Comparison of ENCODE assay signal across 1 cellular context in genomic region chr19:50378169-50378862, GRCh38.
A peak's percentile ranks its signal among the peaks of the same experiment; 100 is the strongest.
TF ChIP-seq lines count a peak whose summit lies in the region.

No MANE protein-coding gene starts in this region.

TF ChIP-seq in K562, 482 proteins besides CTCF, POLR2A, EP300 and RAD21:
- no peak for TF ChIP-seq USF1 (CRISPR knock-in tag; IDR thresholded peaks at IDR 0.05)
- no peak for TF ChIP-seq HIVEP1 (CRISPR knock-in tag; IDR thresholded peaks at IDR 0.05)
- TF ChIP-seq, protein P1, sequence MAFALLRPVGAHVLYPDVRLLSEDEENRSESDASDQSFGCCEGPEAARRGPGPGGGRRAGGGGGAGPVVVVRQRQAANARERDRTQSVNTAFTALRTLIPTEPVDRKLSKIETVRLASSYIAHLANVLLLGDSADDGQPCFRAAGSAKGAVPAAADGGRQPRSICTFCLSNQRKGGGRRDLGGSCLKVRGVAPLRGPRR (CRISPR knock-in tag; IDR thresholded peaks at IDR 0.05) = no peak
- no peak for TF ChIP-seq CBFB (CRISPR knock-in tag; IDR thresholded peaks at IDR 0.05)
- no peak for TF ChIP-seq CCNT2 (IDR thresholded peaks at IDR 0.05; ENCODE audit: borderline replicate concordance, extremely low read depth, insufficient read length, low read depth, low read length)
- TF ChIP-seq POLR2G (IDR thresholded peaks at IDR 0.05; ENCODE audit: low read depth, low read length) = peak; percentile 49
- no peak for TF ChIP-seq TCF3 (CRISPR knock-in tag; IDR thresholded peaks at IDR 0.05)
- TF ChIP-seq FOSL1 (tag; conservative IDR thresholded peaks at IDR 0.05) = no peak
- no peak for TF ChIP-seq ZC3H11A (IDR thresholded peaks at IDR 0.05; ENCODE audit: low read depth, low read length)
- TF ChIP-seq THRA (IDR thresholded peaks at IDR 0.05) = no peak
- no peak for TF ChIP-seq PHF21A (IDR thresholded peaks at IDR 0.05; ENCODE audit: borderline replicate concordance, low read depth)
- TF ChIP-seq RBM39 (optimal IDR thresholded peaks at IDR 0.05; ENCODE audit: low read depth, low read length) = no peak
- TF ChIP-seq PCBP1 (IDR thresholded peaks at IDR 0.05; ENCODE audit: low read depth, low read length, poor library complexity, severe bottlenecking) = no peak
- TF ChIP-seq, protein P2, sequence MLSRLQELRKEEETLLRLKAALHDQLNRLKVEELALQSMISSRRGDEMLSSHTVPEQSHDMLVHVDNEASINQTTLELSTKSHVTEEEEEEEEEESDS (CRISPR knock-in tag; IDR thresholded peaks at IDR 0.05) = no peak
- TF ChIP-seq ZBTB17 (CRISPR knock-in tag; IDR thresholded peaks at IDR 0.05) = no peak
- no peak for TF ChIP-seq TEAD2 (tag; IDR thresholded peaks at IDR 0.05)
- TF ChIP-seq MCM2 (IDR thresholded peaks at IDR 0.05; ENCODE audit: low read depth) = no peak
- no peak for TF ChIP-seq ZBED1 (IDR thresholded peaks at IDR 0.05)
- no peak for TF ChIP-seq RBM22 (IDR thresholded peaks at IDR 0.05; ENCODE audit: low read depth, low read length, poor library complexity, severe bottlenecking)
- TF ChIP-seq MITF (IDR thresholded peaks at IDR 0.05) = no peak
- no peak for TF ChIP-seq SLC30A9 (CRISPR knock-in tag; IDR thresholded peaks at IDR 0.05)
- TF ChIP-seq ZNF444 (CRISPR knock-in tag; IDR thresholded peaks at IDR 0.05) = no peak
- TF ChIP-seq HMG20A (CRISPR knock-in tag; conservative IDR thresholded peaks at IDR 0.05) = no peak
- TF ChIP-seq, protein P3, sequence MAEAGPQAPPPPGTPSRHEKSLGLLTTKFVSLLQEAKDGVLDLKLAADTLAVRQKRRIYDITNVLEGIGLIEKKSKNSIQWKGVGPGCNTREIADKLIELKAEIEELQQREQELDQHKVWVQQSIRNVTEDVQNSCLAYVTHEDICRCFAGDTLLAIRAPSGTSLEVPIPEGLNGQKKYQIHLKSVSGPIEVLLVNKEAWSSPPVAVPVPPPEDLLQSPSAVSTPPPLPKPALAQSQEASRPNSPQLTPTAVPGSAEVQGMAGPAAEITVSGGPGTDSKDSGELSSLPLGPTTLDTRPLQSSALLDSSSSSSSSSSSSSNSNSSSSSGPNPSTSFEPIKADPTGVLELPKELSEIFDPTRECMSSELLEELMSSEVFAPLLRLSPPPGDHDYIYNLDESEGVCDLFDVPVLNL (CRISPR knock-in tag; IDR thresholded peaks at IDR 0.05; ENCODE audit: low read depth) = no peak
- no peak for TF ChIP-seq KAT8 (IDR thresholded peaks at IDR 0.05; ENCODE audit: low read depth)
- no peak for TF ChIP-seq MED1 (CRISPR knock-in tag; IDR thresholded peaks at IDR 0.05; ENCODE audit: borderline replicate concordance)
- no peak for TF ChIP-seq ZNF445 (CRISPR knock-in tag; IDR thresholded peaks at IDR 0.05; ENCODE audit: low read depth)
- TF ChIP-seq, protein P4, sequence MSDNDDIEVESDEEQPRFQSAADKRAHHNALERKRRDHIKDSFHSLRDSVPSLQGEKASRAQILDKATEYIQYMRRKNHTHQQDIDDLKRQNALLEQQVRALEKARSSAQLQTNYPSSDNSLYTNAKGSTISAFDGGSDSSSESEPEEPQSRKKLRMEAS (CRISPR knock-in tag; IDR thresholded peaks at IDR 0.05) = peak; percentile 33; the same call in 1 of the 2 replicates
- TF ChIP-seq, protein P5, sequence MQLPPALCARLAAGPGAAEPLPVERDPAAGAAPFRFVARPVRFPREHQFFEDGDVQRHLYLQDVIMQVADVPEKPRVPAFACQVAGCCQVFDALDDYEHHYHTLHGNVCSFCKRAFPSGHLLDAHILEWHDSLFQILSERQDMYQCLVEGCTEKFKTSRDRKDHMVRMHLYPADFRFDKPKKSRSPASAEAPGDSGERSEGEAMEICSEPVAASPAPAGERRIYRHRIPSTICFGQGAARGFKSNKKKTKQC (CRISPR knock-in tag; IDR thresholded peaks at IDR 0.05) = 0 out of 2 replicates have a peak, but pooled peaks have one; percentile 22
- no peak for TF ChIP-seq RBM15 (IDR thresholded peaks at IDR 0.05; ENCODE audit: insufficient read depth, low read length)
- TF ChIP-seq RBFOX2 (IDR thresholded peaks at IDR 0.05; ENCODE audit: low read depth, low read length) = peak; percentile 74
- TF ChIP-seq DNMT1 (IDR thresholded peaks at IDR 0.05) = no peak
- TF ChIP-seq ZBTB2 (IDR thresholded peaks at IDR 0.05) = no peak
- TF ChIP-seq TBP (optimal IDR thresholded peaks at IDR 0.05; ENCODE audit: low read depth, low read length) = no peak
- TF ChIP-seq, protein P6, sequence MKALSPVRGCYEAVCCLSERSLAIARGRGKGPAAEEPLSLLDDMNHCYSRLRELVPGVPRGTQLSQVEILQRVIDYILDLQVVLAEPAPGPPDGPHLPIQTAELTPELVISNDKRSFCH (CRISPR knock-in tag; IDR thresholded peaks at IDR 0.05) = no peak
- TF ChIP-seq, protein P6 (tag; IDR thresholded peaks at IDR 0.05) = no peak
- TF ChIP-seq SRSF9 (IDR thresholded peaks at IDR 0.05; ENCODE audit: borderline replicate concordance, low read depth, low read length) = no peak
- TF ChIP-seq TRIM24 (IDR thresholded peaks at IDR 0.05) = no peak
- TF ChIP-seq, protein P7, sequence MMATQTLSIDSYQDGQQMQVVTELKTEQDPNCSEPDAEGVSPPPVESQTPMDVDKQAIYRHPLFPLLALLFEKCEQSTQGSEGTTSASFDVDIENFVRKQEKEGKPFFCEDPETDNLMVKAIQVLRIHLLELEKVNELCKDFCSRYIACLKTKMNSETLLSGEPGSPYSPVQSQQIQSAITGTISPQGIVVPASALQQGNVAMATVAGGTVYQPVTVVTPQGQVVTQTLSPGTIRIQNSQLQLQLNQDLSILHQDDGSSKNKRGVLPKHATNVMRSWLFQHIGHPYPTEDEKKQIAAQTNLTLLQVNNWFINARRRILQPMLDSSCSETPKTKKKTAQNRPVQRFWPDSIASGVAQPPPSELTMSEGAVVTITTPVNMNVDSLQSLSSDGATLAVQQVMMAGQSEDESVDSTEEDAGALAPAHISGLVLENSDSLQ (IDR thresholded peaks at IDR 0.05) = no peak
- no peak for TF ChIP-seq PBX2 (CRISPR knock-in tag; IDR thresholded peaks at IDR 0.05; ENCODE audit: low read depth)
- TF ChIP-seq PBX2 (tag; conservative IDR thresholded peaks at IDR 0.05; ENCODE audit: low read depth) = no peak
- TF ChIP-seq POLR2AphosphoS5 (IDR thresholded peaks at IDR 0.05; ENCODE audit: control insufficient read depth, insufficient read depth, low read depth, low read length) = no peak
- TF ChIP-seq, protein P8, sequence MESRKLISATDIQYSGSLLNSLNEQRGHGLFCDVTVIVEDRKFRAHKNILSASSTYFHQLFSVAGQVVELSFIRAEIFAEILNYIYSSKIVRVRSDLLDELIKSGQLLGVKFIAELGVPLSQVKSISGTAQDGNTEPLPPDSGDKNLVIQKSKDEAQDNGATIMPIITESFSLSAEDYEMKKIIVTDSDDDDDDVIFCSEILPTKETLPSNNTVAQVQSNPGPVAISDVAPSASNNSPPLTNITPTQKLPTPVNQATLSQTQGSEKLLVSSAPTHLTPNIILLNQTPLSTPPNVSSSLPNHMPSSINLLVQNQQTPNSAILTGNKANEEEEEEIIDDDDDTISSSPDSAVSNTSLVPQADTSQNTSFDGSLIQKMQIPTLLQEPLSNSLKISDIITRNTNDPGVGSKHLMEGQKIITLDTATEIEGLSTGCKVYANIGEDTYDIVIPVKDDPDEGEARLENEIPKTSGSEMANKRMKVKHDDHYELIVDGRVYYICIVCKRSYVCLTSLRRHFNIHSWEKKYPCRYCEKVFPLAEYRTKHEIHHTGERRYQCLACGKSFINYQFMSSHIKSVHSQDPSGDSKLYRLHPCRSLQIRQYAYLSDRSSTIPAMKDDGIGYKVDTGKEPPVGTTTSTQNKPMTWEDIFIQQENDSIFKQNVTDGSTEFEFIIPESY (CRISPR knock-in tag; IDR thresholded peaks at IDR 0.05) = peak; percentile 88
- TF ChIP-seq PHF8 (IDR thresholded peaks at IDR 0.05; ENCODE audit: borderline replicate concordance, low read length) = no peak
